In the genomic region with DNA sequence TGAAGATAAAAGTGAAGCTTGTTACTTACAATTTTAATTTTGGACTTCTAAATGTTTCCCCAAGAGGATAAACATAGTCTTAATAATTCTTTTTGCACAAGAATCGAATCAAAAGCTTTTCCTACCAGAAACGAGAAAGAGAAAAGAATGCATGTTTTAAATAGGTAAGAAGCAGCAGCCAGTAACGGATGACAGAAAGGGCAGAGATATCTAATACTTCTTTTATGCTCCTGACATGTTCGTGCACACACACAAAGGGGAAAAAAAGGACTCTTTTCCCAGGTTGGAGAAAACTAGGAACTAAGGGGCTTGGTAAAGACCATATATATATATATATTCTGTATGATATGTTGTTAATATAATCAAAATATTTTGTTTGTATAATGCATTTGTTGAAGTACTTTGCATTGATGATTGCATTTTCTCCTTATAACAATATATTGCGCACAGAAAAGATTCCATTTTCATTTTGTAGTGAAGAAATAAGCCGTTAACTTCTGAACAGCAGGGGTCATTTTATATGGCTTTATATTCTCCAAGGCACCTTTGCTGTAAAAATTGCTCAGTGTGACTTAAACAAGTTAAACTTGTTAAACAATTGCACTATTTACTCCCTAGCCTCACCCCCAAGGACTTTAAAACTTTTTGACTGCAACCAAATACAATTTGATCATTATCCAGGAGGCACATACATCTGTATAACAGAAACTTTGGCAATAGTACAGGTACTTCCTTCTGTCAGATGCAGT, we compare ENCODE assay signal across 1 cellular context.
A peak's percentile ranks its signal among the peaks of the same experiment; 100 is the strongest.
TF ChIP-seq lines count a peak whose summit lies in the region.

No MANE protein-coding gene starts in this region.

TF ChIP-seq in K562, 482 proteins besides CTCF, POLR2A, EP300 and RAD21 (continued from another document and continues in another):
- TF ChIP-seq, protein P1, sequence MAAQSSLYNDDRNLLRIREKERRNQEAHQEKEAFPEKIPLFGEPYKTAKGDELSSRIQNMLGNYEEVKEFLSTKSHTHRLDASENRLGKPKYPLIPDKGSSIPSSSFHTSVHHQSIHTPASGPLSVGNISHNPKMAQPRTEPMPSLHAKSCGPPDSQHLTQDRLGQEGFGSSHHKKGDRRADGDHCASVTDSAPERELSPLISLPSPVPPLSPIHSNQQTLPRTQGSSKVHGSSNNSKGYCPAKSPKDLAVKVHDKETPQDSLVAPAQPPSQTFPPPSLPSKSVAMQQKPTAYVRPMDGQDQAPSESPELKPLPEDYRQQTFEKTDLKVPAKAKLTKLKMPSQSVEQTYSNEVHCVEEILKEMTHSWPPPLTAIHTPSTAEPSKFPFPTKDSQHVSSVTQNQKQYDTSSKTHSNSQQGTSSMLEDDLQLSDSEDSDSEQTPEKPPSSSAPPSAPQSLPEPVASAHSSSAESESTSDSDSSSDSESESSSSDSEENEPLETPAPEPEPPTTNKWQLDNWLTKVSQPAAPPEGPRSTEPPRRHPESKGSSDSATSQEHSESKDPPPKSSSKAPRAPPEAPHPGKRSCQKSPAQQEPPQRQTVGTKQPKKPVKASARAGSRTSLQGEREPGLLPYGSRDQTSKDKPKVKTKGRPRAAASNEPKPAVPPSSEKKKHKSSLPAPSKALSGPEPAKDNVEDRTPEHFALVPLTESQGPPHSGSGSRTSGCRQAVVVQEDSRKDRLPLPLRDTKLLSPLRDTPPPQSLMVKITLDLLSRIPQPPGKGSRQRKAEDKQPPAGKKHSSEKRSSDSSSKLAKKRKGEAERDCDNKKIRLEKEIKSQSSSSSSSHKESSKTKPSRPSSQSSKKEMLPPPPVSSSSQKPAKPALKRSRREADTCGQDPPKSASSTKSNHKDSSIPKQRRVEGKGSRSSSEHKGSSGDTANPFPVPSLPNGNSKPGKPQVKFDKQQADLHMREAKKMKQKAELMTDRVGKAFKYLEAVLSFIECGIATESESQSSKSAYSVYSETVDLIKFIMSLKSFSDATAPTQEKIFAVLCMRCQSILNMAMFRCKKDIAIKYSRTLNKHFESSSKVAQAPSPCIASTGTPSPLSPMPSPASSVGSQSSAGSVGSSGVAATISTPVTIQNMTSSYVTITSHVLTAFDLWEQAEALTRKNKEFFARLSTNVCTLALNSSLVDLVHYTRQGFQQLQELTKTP (IDR thresholded peaks at IDR 0.05; ENCODE audit: low read depth in 1 of 2, partially characterized antibody in 2 of 2) = peak in 1 of 2 experiments; percentile 12
- no peak for TF ChIP-seq BCL6 (CRISPR knock-in tag; IDR thresholded peaks at IDR 0.05)
- peak; percentile 56 for TF ChIP-seq CHD1 (IDR thresholded peaks at IDR 0.05; ENCODE audit: low read length)
- TF ChIP-seq GABPB1 (CRISPR knock-in tag; IDR thresholded peaks at IDR 0.05) = no peak
- TF ChIP-seq, protein P2, sequence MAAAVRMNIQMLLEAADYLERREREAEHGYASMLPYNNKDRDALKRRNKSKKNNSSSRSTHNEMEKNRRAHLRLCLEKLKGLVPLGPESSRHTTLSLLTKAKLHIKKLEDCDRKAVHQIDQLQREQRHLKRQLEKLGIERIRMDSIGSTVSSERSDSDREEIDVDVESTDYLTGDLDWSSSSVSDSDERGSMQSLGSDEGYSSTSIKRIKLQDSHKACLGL (CRISPR knock-in tag; IDR thresholded peaks at IDR 0.05; ENCODE audit: borderline replicate concordance, poor library complexity, severe bottlenecking) = no peak
- TF ChIP-seq, protein P3, sequence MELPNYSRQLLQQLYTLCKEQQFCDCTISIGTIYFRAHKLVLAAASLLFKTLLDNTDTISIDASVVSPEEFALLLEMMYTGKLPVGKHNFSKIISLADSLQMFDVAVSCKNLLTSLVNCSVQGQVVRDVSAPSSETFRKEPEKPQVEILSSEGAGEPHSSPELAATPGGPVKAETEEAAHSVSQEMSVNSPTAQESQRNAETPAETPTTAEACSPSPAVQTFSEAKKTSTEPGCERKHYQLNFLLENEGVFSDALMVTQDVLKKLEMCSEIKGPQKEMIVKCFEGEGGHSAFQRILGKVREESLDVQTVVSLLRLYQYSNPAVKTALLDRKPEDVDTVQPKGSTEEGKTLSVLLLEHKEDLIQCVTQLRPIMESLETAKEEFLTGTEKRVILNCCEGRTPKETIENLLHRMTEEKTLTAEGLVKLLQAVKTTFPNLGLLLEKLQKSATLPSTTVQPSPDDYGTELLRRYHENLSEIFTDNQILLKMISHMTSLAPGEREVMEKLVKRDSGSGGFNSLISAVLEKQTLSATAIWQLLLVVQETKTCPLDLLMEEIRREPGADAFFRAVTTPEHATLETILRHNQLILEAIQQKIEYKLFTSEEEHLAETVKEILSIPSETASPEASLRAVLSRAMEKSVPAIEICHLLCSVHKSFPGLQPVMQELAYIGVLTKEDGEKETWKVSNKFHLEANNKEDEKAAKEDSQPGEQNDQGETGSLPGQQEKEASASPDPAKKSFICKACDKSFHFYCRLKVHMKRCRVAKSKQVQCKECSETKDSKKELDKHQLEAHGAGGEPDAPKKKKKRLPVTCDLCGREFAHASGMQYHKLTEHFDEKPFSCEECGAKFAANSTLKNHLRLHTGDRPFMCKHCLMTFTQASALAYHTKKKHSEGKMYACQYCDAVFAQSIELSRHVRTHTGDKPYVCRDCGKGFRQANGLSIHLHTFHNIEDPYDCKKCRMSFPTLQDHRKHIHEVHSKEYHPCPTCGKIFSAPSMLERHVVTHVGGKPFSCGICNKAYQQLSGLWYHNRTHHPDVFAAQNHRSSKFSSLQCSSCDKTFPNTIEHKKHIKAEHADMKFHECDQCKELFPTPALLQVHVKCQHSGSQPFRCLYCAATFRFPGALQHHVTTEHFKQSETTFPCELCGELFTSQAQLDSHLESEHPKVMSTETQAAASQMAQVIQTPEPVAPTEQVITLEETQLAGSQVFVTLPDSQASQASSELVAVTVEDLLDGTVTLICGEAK (IDR thresholded peaks at IDR 0.05) = no peak
- TF ChIP-seq, protein P3 (CRISPR knock-in tag; IDR thresholded peaks at IDR 0.05) = no peak
- TF ChIP-seq, protein P4, sequence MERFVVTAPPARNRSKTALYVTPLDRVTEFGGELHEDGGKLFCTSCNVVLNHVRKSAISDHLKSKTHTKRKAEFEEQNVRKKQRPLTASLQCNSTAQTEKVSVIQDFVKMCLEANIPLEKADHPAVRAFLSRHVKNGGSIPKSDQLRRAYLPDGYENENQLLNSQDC (CRISPR knock-in tag; IDR thresholded peaks at IDR 0.05) = 0 out of 2 replicates have a peak, but pooled peaks have one; percentile 9
- TF ChIP-seq, protein P5, sequence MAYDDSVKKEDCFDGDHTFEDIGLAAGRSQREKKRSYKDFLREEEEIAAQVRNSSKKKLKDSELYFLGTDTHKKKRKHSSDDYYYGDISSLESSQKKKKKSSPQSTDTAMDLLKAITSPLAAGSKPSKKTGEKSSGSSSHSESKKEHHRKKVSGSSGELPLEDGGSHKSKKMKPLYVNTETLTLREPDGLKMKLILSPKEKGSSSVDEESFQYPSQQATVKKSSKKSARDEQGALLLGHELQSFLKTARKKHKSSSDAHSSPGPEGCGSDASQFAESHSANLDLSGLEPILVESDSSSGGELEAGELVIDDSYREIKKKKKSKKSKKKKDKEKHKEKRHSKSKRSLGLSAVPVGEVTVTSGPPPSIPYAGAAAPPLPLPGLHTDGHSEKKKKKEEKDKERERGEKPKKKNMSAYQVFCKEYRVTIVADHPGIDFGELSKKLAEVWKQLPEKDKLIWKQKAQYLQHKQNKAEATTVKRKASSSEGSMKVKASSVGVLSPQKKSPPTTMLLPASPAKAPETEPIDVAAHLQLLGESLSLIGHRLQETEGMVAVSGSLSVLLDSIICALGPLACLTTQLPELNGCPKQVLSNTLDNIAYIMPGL (CRISPR knock-in tag; IDR thresholded peaks at IDR 0.05) = no peak
- TF ChIP-seq ZNF717 (CRISPR knock-in tag; IDR thresholded peaks at IDR 0.05) = no peak
- TF ChIP-seq RNF2 (IDR thresholded peaks at IDR 0.05) = no peak
- TF ChIP-seq HDAC3 (IDR thresholded peaks at IDR 0.05; ENCODE audit: borderline replicate concordance, partially characterized antibody) = peak; percentile 2
- no peak for TF ChIP-seq JUNB (CRISPR knock-in tag; conservative IDR thresholded peaks at IDR 0.05)
- no peak for TF ChIP-seq ZNF431 (CRISPR knock-in tag; IDR thresholded peaks at IDR 0.05)
- TF ChIP-seq HEY1 (CRISPR knock-in tag; IDR thresholded peaks at IDR 0.05; ENCODE audit: borderline replicate concordance) = no peak
- peak; percentile 15; the same call in 1 of the 2 replicates for TF ChIP-seq EP400 (IDR thresholded peaks at IDR 0.05)
- no peak for TF ChIP-seq ARHGAP35 (IDR thresholded peaks at IDR 0.05; ENCODE audit: partially characterized antibody)
- TF ChIP-seq, protein P6, sequence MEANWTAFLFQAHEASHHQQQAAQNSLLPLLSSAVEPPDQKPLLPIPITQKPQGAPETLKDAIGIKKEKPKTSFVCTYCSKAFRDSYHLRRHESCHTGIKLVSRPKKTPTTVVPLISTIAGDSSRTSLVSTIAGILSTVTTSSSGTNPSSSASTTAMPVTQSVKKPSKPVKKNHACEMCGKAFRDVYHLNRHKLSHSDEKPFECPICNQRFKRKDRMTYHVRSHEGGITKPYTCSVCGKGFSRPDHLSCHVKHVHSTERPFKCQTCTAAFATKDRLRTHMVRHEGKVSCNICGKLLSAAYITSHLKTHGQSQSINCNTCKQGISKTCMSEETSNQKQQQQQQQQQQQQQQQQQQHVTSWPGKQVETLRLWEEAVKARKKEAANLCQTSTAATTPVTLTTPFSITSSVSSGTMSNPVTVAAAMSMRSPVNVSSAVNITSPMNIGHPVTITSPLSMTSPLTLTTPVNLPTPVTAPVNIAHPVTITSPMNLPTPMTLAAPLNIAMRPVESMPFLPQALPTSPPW (CRISPR knock-in tag; IDR thresholded peaks at IDR 0.05) = 0 out of 2 replicates have a peak, but pooled peaks have one; percentile 9
- TF ChIP-seq, protein P7, sequence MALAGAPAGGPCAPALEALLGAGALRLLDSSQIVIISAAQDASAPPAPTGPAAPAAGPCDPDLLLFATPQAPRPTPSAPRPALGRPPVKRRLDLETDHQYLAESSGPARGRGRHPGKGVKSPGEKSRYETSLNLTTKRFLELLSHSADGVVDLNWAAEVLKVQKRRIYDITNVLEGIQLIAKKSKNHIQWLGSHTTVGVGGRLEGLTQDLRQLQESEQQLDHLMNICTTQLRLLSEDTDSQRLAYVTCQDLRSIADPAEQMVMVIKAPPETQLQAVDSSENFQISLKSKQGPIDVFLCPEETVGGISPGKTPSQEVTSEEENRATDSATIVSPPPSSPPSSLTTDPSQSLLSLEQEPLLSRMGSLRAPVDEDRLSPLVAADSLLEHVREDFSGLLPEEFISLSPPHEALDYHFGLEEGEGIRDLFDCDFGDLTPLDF (CRISPR knock-in tag; IDR thresholded peaks at IDR 0.05) = no peak
- no peak for TF ChIP-seq XRCC3 (IDR thresholded peaks at IDR 0.05)
- TF ChIP-seq, protein P8, sequence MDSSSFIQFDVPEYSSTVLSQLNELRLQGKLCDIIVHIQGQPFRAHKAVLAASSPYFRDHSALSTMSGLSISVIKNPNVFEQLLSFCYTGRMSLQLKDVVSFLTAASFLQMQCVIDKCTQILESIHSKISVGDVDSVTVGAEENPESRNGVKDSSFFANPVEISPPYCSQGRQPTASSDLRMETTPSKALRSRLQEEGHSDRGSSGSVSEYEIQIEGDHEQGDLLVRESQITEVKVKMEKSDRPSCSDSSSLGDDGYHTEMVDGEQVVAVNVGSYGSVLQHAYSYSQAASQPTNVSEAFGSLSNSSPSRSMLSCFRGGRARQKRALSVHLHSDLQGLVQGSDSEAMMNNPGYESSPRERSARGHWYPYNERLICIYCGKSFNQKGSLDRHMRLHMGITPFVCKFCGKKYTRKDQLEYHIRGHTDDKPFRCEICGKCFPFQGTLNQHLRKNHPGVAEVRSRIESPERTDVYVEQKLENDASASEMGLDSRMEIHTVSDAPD (CRISPR knock-in tag; IDR thresholded peaks at IDR 0.05) = no peak
- TF ChIP-seq RHOXF2B (CRISPR knock-in tag; conservative IDR thresholded peaks at IDR 0.05) = no peak
- 0 out of 2 replicates have a peak, but pooled peaks have one; percentile 52 for TF ChIP-seq BRD4 (IDR thresholded peaks at IDR 0.05)
- TF ChIP-seq ZNF12 (CRISPR knock-in tag; IDR thresholded peaks at IDR 0.05) = no peak
- TF ChIP-seq, protein P9, sequence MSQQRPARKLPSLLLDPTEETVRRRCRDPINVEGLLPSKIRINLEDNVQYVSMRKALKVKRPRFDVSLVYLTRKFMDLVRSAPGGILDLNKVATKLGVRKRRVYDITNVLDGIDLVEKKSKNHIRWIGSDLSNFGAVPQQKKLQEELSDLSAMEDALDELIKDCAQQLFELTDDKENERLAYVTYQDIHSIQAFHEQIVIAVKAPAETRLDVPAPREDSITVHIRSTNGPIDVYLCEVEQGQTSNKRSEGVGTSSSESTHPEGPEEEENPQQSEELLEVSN (IDR thresholded peaks at IDR 0.05; ENCODE audit: borderline replicate concordance in 1 of 2, extremely low read depth in 1 of 2, insufficient read depth in 1 of 2, insufficient read length in 1 of 2, low read depth in 1 of 2, low read length in 1 of 2, poor library complexity in 1 of 2, severe bottlenecking in 1 of 2) = no peak
- TF ChIP-seq, protein P10, sequence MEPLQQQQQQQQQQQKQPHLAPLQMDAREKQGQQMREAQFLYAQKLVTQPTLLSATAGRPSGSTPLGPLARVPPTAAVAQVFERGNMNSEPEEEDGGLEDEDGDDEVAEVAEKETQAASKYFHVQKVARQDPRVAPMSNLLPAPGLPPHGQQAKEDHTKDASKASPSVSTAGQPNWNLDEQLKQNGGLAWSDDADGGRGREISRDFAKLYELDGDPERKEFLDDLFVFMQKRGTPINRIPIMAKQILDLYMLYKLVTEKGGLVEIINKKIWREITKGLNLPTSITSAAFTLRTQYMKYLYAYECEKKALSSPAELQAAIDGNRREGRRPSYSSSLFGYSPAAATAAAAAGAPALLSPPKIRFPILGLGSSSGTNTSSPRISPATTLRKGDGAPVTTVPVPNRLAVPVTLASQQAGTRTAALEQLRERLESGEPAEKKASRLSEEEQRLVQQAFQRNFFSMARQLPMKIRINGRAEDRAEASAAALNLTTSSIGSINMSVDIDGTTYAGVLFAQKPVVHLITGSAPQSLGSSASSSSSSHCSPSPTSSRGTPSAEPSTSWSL (CRISPR knock-in tag; IDR thresholded peaks at IDR 0.05; ENCODE audit: borderline replicate concordance) = no peak
- no peak for TF ChIP-seq PRMT5 (CRISPR knock-in tag; IDR thresholded peaks at IDR 0.05)
- no peak for TF ChIP-seq NEUROD1 (IDR thresholded peaks at IDR 0.05; ENCODE audit: borderline replicate concordance, low read depth, low read length, partially characterized antibody)
